Comparison of ENCODE assay signal across 1 cellular context in the genomic region with DNA sequence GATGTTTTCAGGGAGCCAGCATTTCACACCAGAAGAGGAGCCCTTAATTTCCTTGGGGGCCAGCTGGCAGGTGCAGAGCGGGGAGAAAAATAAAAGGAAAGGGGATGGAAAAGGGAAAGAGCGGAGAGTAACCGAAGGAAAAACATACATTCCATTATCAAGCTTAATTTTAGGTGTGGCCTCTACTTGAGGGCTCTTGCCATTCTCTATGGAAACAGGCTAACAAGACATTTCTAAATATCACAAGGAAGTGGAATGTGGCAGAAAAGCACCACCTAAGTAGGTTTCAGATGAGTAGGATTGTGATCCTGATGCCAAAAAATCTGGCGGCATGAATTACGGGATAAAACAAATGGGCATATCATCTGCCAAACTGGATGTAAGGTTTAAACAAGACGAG.
TF ChIP-seq lines count a peak whose summit lies in the region.

No MANE protein-coding gene starts in this region.

TF ChIP-seq in endothelial cell of umbilical vein, 7 proteins besides CTCF, POLR2A, EP300 and RAD21 (continued from another document):
- no peak for TF ChIP-seq EZH2 (IDR thresholded peaks at IDR 0.05; ENCODE audit: borderline replicate concordance, low read depth, low read length, severe bottlenecking)
- TF ChIP-seq FOS (IDR thresholded peaks at IDR 0.05; ENCODE audit: borderline replicate concordance, insufficient read depth, low read length) = no peak
- TF ChIP-seq JUN (IDR thresholded peaks at IDR 0.05; ENCODE audit: borderline replicate concordance, insufficient read depth, insufficient read length, low read depth) = no peak
TF ChIP-seq in endothelial cell of umbilical vein: peak in this region for 0.
